12 cellular contexts compared by ENCODE assay signal in genomic region chr16:30028438-30029093, GRCh38. TPM values are rescaled to one million over a fixed set of nuclear protein-coding genes. Genes with fewer than 3 reads are reported as not detected.
DNase-seq lines count a peak whose midpoint lies in the region; FAIRE-seq and TF ChIP-seq lines count a peak whose summit lies in the region.
"Had no signal": no experiment of that assay in that cellular context is flagged by ENCODE, and none has a peak within 500 bp of the region (broad histone marks: within the 10 kb centered on the region; RNA-seq: fewer than 3 reads in every experiment).

No MANE protein-coding gene starts in this region.

- H3K27ac ChIP-seq in MM.1S (ENCODE audit: low read length) (no peak overlapping the region), neural progenitor cell (no peak overlapping the region)
- no peak overlapping the region for H3K27ac ChIP-seq in CD4-positive, alpha-beta memory T cell (ENCODE audit: low read depth, low read length)

- H2AFZ ChIP-seq in MM.1S (ENCODE audit: low read length) (no peak overlapping the region), neural progenitor cell (replicated peaks) (no peak overlapping the region)

- intact Hi-C loops in CD4-positive, alpha-beta memory T cell (cut with micrococcal nuclease): no loop called here

- H3K36me3 ChIP-seq in MM.1S (replicated peaks; ENCODE audit: insufficient read depth, low read length) (no peaks in the 10 kb centered on the region), neural progenitor cell (no peaks in the 10 kb centered on the region)
- no peaks in the 10 kb centered on the region for H3K36me3 ChIP-seq in CD4-positive, alpha-beta memory T cell (ENCODE audit: insufficient read depth, low read length)

- no peaks in the 10 kb centered on the region for H3K9me2 ChIP-seq in MM.1S (replicated peaks; ENCODE audit: insufficient read depth, low read length)

- H3K4me3 Mint-ChIP-seq in neural progenitor cell: no peak overlapping the region
- H3K4me3 Mint-ChIP-seq in CD4-positive, alpha-beta memory T cell: peak overlapping the region in 1 of 8 donors; percentile 30

- H3K79me2 ChIP-seq in MM.1S (ENCODE audit: low read length): no peaks in the 10 kb centered on the region
- H3K79me2 ChIP-seq in neural progenitor cell (ENCODE audit: low read depth): no peaks in the 10 kb centered on the region

- H3K9ac ChIP-seq in MM.1S (ENCODE audit: low read length) (no peak overlapping the region), neural progenitor cell (no peak overlapping the region)

- H3K9me3 ChIP-seq in MM.1S (replicated peaks; ENCODE audit: insufficient read depth, low read length) (no peaks in the 10 kb centered on the region), neural progenitor cell (ENCODE audit: low read depth) (no peaks in the 10 kb centered on the region)
- no peaks in the 10 kb centered on the region for H3K9me3 ChIP-seq in CD4-positive, alpha-beta memory T cell (ENCODE audit: control insufficient read depth in 1 of 2, low read length in 2 of 2)

- H3K4me1 ChIP-seq in MM.1S (ENCODE audit: low read length) (no peaks in the 10 kb centered on the region), neural progenitor cell (peaks cover 21% of the 10 kb centered on the region)
- peaks cover 5% of the 10 kb centered on the region for H3K4me1 ChIP-seq in CD4-positive, alpha-beta memory T cell (ENCODE audit: insufficient read depth, low read length)

- peaks cover 11% of the 10 kb centered on the region for H3K27me3 Mint-ChIP-seq in neural progenitor cell (ENCODE audit: insufficient read depth, low read depth)
- H3K27me3 Mint-ChIP-seq in CD4-positive, alpha-beta memory T cell: peaks cover 27 to 39% of the 10 kb centered on the region in 2 donors

- H3K4me2 ChIP-seq in MM.1S (ENCODE audit: low read depth, low read length) (no peak overlapping the region), neural progenitor cell (peak overlapping the region; percentile 51)

- H3K27me3 ChIP-seq in MM.1S (replicated peaks; ENCODE audit: insufficient read depth, low read length) (peaks cover 91% of the 10 kb centered on the region), neural progenitor cell (peaks cover 13% of the 10 kb centered on the region)
- H3K27me3 ChIP-seq in CD4-positive, alpha-beta memory T cell (ENCODE audit: insufficient read depth, low read length): peaks cover 18% of the 10 kb centered on the region

- H3K4me1 Mint-ChIP-seq in neural progenitor cell: peaks cover 37% of the 10 kb centered on the region
- peaks cover 4 to 18% (median 5%) of the 10 kb centered on the region in 4 donors for H3K4me1 Mint-ChIP-seq in CD4-positive, alpha-beta memory T cell

- DNase-seq in activated CD8-positive, alpha-beta memory T cell treated with anti-CD3 and anti-CD28 coated beads for 24 hours: peak; percentile 66
- DNase-seq in activated CD8-positive, alpha-beta memory T cell treated with anti-CD3 and anti-CD28 coated beads, Interleukin-2, amount 50 U/mL, for 4 hours: no peak
- DNase-seq in MM.1S: peak; percentile 30
- peak; percentile 83 for DNase-seq in ecto neural progenitor cell (ENCODE audit: low spot score)
- DNase-seq in neural progenitor cell (ENCODE audit: low spot score): peak; percentile 89
- DNase-seq in CD4-positive, alpha-beta memory T cell: no peak
- no peak for DNase-seq in medulla oblongata (ENCODE audit: extremely low spot score)
- no peak for DNase-seq in HTR-8/SVneo (ENCODE audit: insufficient read length, low spot score)
- DNase-seq: stimulated activated CD4-positive, alpha-beta T cell treated with anti-CD3 and anti-CD28 coated beads, Interleukin-1b, Interleukin-23, amount 100 ng/mL, for 48 hours had no signal

- CTCF ChIA-PET in CD4-positive, alpha-beta memory T cell (lab: Charles Lee; ENCODE audit: partially characterized antibody): no interaction called here

- no peaks in the 10 kb centered on the region for H3K9me3 Mint-ChIP-seq in neural progenitor cell
- H3K9me3 Mint-ChIP-seq in CD4-positive, alpha-beta memory T cell: peaks cover 0 to 2% (median 0%) of the 10 kb centered on the region in 8 donors
- H3K9me3 Mint-ChIP-seq: neural crest cell had no signal

- H3K27ac Mint-ChIP-seq in neural progenitor cell: no peak overlapping the region
- no peak overlapping the region for H3K27ac Mint-ChIP-seq in CD4-positive, alpha-beta memory T cell

- H3K36me3 Mint-ChIP-seq in neural progenitor cell: no peaks in the 10 kb centered on the region
- H3K36me3 Mint-ChIP-seq in CD4-positive, alpha-beta memory T cell: no peaks in the 10 kb centered on the region

- H3F3A ChIP-seq in MM.1S (ENCODE audit: insufficient read depth, low read length) (no peaks in the 10 kb centered on the region), neural progenitor cell (ENCODE audit: low read depth) (peaks cover 18% of the 10 kb centered on the region)

- H4K20me1 ChIP-seq in MM.1S (ENCODE audit: insufficient read depth, low read length) (no peaks in the 10 kb centered on the region), neural progenitor cell (ENCODE audit: low read depth) (peaks cover 37% of the 10 kb centered on the region)

- POLR2A ChIA-PET in CD4-positive, alpha-beta memory T cell (lab: Charles Lee; ENCODE audit: partially characterized antibody): interaction anchor here (1.2 kb wide), 1 partner anchor 37 kb away, joined by 4 read pairs; the partner anchor contains the start of gene ALDOA

- H3K4me3 ChIP-seq in MM.1S (ENCODE audit: low read length) (no peak overlapping the region), neural progenitor cell (no peak overlapping the region)
- H3K4me3 ChIP-seq in CD4-positive, alpha-beta memory T cell (ENCODE audit: low read length in 2 of 2): no peak overlapping the region

- no peak for TF ChIP-seq CTCF in MM.1S (IDR thresholded peaks at IDR 0.05; ENCODE audit: low read length)
- no peak for TF ChIP-seq CTCF in neural progenitor cell (IDR thresholded peaks at IDR 0.05)

- no peak for FAIRE-seq in HTR-8/SVneo (lab: Jason Lieb, UNC)

RNA-seq across cellular contexts. Expression of gene TLCD3B, which starts 2.5 kb away (rescaled TPM):
- 2.4 and 9.0 TPM in 2 replicates for total RNA-seq in neural progenitor cell (ENCODE audit: low replicate concordance)
- total RNA-seq in CD4-positive, alpha-beta memory T cell: not detected
- not detected for polyA plus RNA-seq in CD4-positive, alpha-beta memory T cell
- total RNA-seq: subcutaneous adipose tissue had no signal

RNA-seq across cellular contexts. Expression of gene C16orf92, which starts 5.6 kb away (rescaled TPM):
- total RNA-seq in neural progenitor cell (ENCODE audit: low replicate concordance): not detected in 2 replicates
- not detected for total RNA-seq in CD4-positive, alpha-beta memory T cell
- polyA plus RNA-seq in CD4-positive, alpha-beta memory T cell: not detected
- total RNA-seq: neural crest cell, subcutaneous adipose tissue had no signal
- polyA plus RNA-seq: BJ had no signal

RNA-seq across cellular contexts. Expression of gene DOC2A, which starts 17.7 kb away (rescaled TPM):
- total RNA-seq in neural progenitor cell (ENCODE audit: low replicate concordance): 3.1 and 8.1 TPM in 2 replicates
- total RNA-seq in CD4-positive, alpha-beta memory T cell: under 1 TPM in 1 of 2 experiments, not detected in 1; 0.80 TPM
- polyA plus RNA-seq in CD4-positive, alpha-beta memory T cell: not detected

RNA-seq across cellular contexts. Expression of gene INO80E, which starts 32.5 kb away (rescaled TPM):
- total RNA-seq in neural progenitor cell (ENCODE audit: low replicate concordance): 104 and 129 TPM in 2 replicates
- 100 to 1,000 TPM; 124 to 126 TPM for total RNA-seq in CD4-positive, alpha-beta memory T cell
- polyA plus RNA-seq in CD4-positive, alpha-beta memory T cell: 1 to 10 TPM; 6.7 to 7.3 TPM

RNA-seq across cellular contexts. Expression of gene HIRIP3, which starts 33.1 kb away (rescaled TPM):
- total RNA-seq in neural progenitor cell (ENCODE audit: low replicate concordance): 4.7 and 14.1 TPM in 2 replicates
- total RNA-seq in CD4-positive, alpha-beta memory T cell: 10 to 100 TPM; 19.2 to 19.7 TPM
- 10 to 100 TPM; 21.4 to 26.0 TPM for polyA plus RNA-seq in CD4-positive, alpha-beta memory T cell

Comparison
In these comparisons a context has a peak if more than half of its experiments do, and no peak if none do; other contexts are left out.
1. DNase-seq: peak in activated CD8-positive, alpha-beta memory T cell treated with anti-CD3 and anti-CD28 coated beads for 24 hours (single experiment), MM.1S (single experiment), ecto neural progenitor cell (single experiment) and neural progenitor cell (single experiment); none in activated CD8-positive, alpha-beta memory T cell treated with anti-CD3 and anti-CD28 coated beads, Interleukin-2, amount 50 U/mL, for 4 hours (single experiment), CD4-positive, alpha-beta memory T cell (0 of 5), medulla oblongata (single experiment) and HTR-8/SVneo (single experiment).